1 cellular context compared by ENCODE assay signal in genomic region chr5:65832603-65833228, GRCh38.
TF ChIP-seq lines count a peak whose summit lies in the region.

No MANE protein-coding gene starts in this region.

TF ChIP-seq in H1, 55 proteins besides CTCF, POLR2A, EP300 and RAD21:
- no peak for TF ChIP-seq CHD7 (IDR thresholded peaks at IDR 0.05; ENCODE audit: insufficient replicate concordance, low read length)
- no peak for TF ChIP-seq SP1 (IDR thresholded peaks at IDR 0.05; ENCODE audit: low read depth, low read length)
- no peak for TF ChIP-seq BRCA1 (IDR thresholded peaks at IDR 0.05; ENCODE audit: low read depth, low read length)
- no peak for TF ChIP-seq CHD2 (IDR thresholded peaks at IDR 0.05; ENCODE audit: low read length)
- TF ChIP-seq EZH2 (IDR thresholded peaks at IDR 0.05; ENCODE audit: low read depth, low read length, severe bottlenecking): no peak
